8 cellular contexts compared by ENCODE assay signal in genomic region chr17:1830288-1830687, GRCh38. TPM values are rescaled to one million over a fixed set of nuclear protein-coding genes. Genes with fewer than 3 reads are reported as not detected.
DNase-seq lines count a peak whose midpoint lies in the region; FAIRE-seq and TF ChIP-seq lines count a peak whose summit lies in the region.

No MANE protein-coding gene starts in this region.

- H2AFZ ChIP-seq in OCI-LY3 (ENCODE audit: low read depth, low read length): no peak overlapping the region

- H3K9ac ChIP-seq in OCI-LY3 (ENCODE audit: low read length): peak overlapping the region; percentile 74

- no peaks in the 10 kb centered on the region for H3K27me3 ChIP-seq in OCI-LY3 (ENCODE audit: low read depth, low read length)
- no peaks in the 10 kb centered on the region for H3K27me3 ChIP-seq in bronchial epithelial cell (ENCODE audit: control insufficient read depth, insufficient read depth, low read length)
- no peaks in the 10 kb centered on the region for H3K27me3 ChIP-seq in thyroid gland

- TF ChIP-seq CTCF in OCI-LY3 (IDR thresholded peaks at IDR 0.05; ENCODE audit: low read depth, low read length) (no peak), bronchial epithelial cell (IDR thresholded peaks at IDR 0.05; ENCODE audit: insufficient read depth, low read length, severe bottlenecking) (no peak), thyroid gland (IDR thresholded peaks at IDR 0.05) (no peak), GM13976 (IDR thresholded peaks at IDR 0.05; ENCODE audit: borderline replicate concordance, control extremely low read depth, extremely low read depth, insufficient read depth, missing control alignments) (no peak)

- H3K9me3 ChIP-seq in OCI-LY3 (ENCODE audit: insufficient read depth, low read length) (no peaks in the 10 kb centered on the region), thyroid gland (no peaks in the 10 kb centered on the region)

- H3K36me3 ChIP-seq in OCI-LY3 (replicated peaks; ENCODE audit: low read depth, low read length) (peaks cover 9% of the 10 kb centered on the region), bronchial epithelial cell (ENCODE audit: control insufficient read depth, insufficient read depth, low read length) (peaks cover 1% of the 10 kb centered on the region), thyroid gland (no peaks in the 10 kb centered on the region)

- TF ChIP-seq POLR2A in thyroid gland (IDR thresholded peaks at IDR 0.05): no peak

- intact Hi-C loops in thyroid gland (cut with DNase I): no loop called here

- in situ Hi-C loops in GM13976 (cut with MboI; ENCODE audit: low sequenced_read_pairs, unreplicated experiment): no loop called here

- H3K4me3 ChIP-seq in OCI-LY3 (ENCODE audit: low read length): peak overlapping the region; percentile 95
- peak overlapping the region; percentile 72 for H3K4me3 ChIP-seq in bronchial epithelial cell (ENCODE audit: low read depth, low read length)
- H3K4me3 ChIP-seq in thyroid gland (replicated peaks in 1 of 3): peak overlapping the region; percentile 48 to 97 (median 66)

- WGBS in thyroid gland, 2 donors: 0 to 1% methylated on average over 11 of the region's 11 CpGs

- peaks cover 32% of the 10 kb centered on the region for H3K4me1 ChIP-seq in OCI-LY3 (ENCODE audit: low read length)
- peaks cover 6 to 14% of the 10 kb centered on the region in 2 donors for H3K4me1 ChIP-seq in thyroid gland

- H3K27ac ChIP-seq in OCI-LY3 (ENCODE audit: low read length) (peak overlapping the region; percentile 46), thyroid gland (peak overlapping the region; percentile 78 to 83 (median 81))

- peak overlapping the region; percentile 80 for H3K4me2 ChIP-seq in OCI-LY3 (ENCODE audit: low read length)

- H3K79me2 ChIP-seq in OCI-LY3 (ENCODE audit: low read length): peaks cover 60% of the 10 kb centered on the region

- peak in 5 of 6 experiments; percentile 14 to 60 (median 20) for DNase-seq in stimulated activated naive CD4-positive, alpha-beta T cell (lab: John Stamatoyannopoulos, UW)
- DNase-seq in stimulated activated naive CD4-positive, alpha-beta T cell treated with Interleukin-2 at 50 U/mL for 16 hours (lab: John Stamatoyannopoulos, UW): no peak
- DNase-seq in bronchial epithelial cell (ENCODE audit: low read depth) (peak; percentile 43), lung microvascular endothelial cell (ENCODE audit: low read depth in 2 of 2) (peak; percentile 7 to 8), thyroid gland (peak; percentile 9 to 23), NCI-H1105 (lab: John Stamatoyannopoulos, UW) (no peak), GM13976 (ENCODE audit: low spot score) (no peak)

- FAIRE-seq in bronchial epithelial cell (lab: Jason Lieb, UNC): no peak

- H4K20me1 ChIP-seq in OCI-LY3 (ENCODE audit: insufficient read depth, low read length): peaks cover 6% of the 10 kb centered on the region; the same call in 1 of the 2 replicates

RNA-seq across cellular contexts. Expression of gene RPA1, which starts 0.5 kb away (rescaled TPM):
- total RNA-seq in bronchial epithelial cell: 33.2 and 36.9 TPM in 2 replicates
- 18.3 and 19.0 TPM in 2 replicates for total RNA-seq in lung microvascular endothelial cell
- 10 to 100 TPM; 24.0 to 37.2 (median 26.4) TPM for total RNA-seq in thyroid gland

RNA-seq across cellular contexts. Expression of gene SMYD4, which starts 0.6 kb away (rescaled TPM):
- total RNA-seq in bronchial epithelial cell (7.9 and 10.4 TPM in 2 replicates), lung microvascular endothelial cell (5.7 and 9.5 TPM in 2 replicates), thyroid gland (10 to 100 TPM; 19.3 to 21.9 (median 20.4) TPM)

Comparison
In these comparisons a context has a peak if more than half of its experiments do, and no peak if none do; other contexts are left out.
1. DNase-seq: peak in stimulated activated naive CD4-positive, alpha-beta T cell (5 of 6), bronchial epithelial cell (single experiment), lung microvascular endothelial cell (2 of 2) and thyroid gland (2 of 2); none in stimulated activated naive CD4-positive, alpha-beta T cell treated with Interleukin-2 at 50 U/mL for 16 hours (single experiment), NCI-H1105 (single experiment) and GM13976 (single experiment).
2. Peak in every context shown above with its lines, with median percentiles within 50 percentile points of each other: H3K4me3 ChIP-seq.